12 cellular contexts compared by ENCODE assay signal in the genomic region with DNA sequence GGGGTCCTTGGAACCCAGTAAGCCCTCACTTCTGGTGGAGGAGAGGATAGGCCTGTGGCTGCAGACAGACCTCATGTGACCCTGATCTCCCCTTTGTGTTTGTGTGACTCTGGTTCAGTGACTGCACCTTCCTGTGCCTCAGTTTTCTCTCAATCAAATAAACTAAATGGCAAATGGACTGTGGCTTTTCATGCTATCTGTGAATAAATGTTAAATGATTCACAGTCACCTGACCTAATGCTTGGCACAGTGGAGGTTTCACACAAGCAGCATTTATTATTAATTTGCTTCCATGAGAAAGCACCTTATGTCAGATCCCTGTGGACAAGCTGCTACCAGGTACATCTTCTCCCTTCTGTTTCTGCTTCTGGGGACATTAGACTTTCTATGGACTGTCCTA. TPM values are rescaled to one million over a fixed set of nuclear protein-coding genes. Genes with fewer than 3 reads are reported as not detected.
"Had no signal": no experiment of that assay in that cellular context is flagged by ENCODE, and none has a peak within 500 bp of the region (broad histone marks: within the 10 kb centered on the region; RNA-seq: fewer than 3 reads in every experiment).

No MANE protein-coding gene starts in this region.

RNA-seq across cellular contexts. Expression of a gene that starts 2.6 kb away (rescaled TPM):
- total RNA-seq: activated CD8-positive, alpha-beta T cell treated with anti-CD3 and anti-CD28 coated beads, Interleukin-2, amount 10 ng/mL, durations not matched to agents 7 days and 5 days; activated T-helper 1 cell treated with anti-CD3 and anti-CD28 coated beads, Interleukin-12 subunit alpha, Interleukin-12 subunit beta, Interleukin-2, Interleukin-4 antibody, amounts not matched to agents 30 ng/mL and 10 ng/mL and 1 ng/mL, durations not matched to agents 14 hours and 24 hours and 36 hours; colonic mucosa; gastrocnemius medialis; left cardiac atrium; liver; mononuclear cell; myocyte; pulmonary artery endothelial cell; skeletal muscle tissue; subcutaneous adipose tissue; upper lobe of left lung had no signal
- polyA plus RNA-seq: liver had no signal
